1 cellular context compared by ENCODE assay signal in genomic region chr19:45667620-45668341, GRCh38.
TF ChIP-seq lines count a peak whose summit lies in the region.

TSS of gene GIPR (plus strand) at chr19:45668221. CDS start at chr19:45669521, 1,300 bp downstream.

TF ChIP-seq in GM12878, 131 proteins besides CTCF, POLR2A, EP300 and RAD21 (continued from another document):
- peak; percentile 45 to 46; a peak in 2 of 4 replicates for TF ChIP-seq IKZF2 (IDR thresholded peaks at IDR 0.05)
- TF ChIP-seq PAX5 (IDR thresholded peaks at IDR 0.05; ENCODE audit: borderline replicate concordance, low read depth, low read length): peak; percentile 17; the same call in 1 of the 2 replicates
- TF ChIP-seq BCL3 (IDR thresholded peaks at IDR 0.05; ENCODE audit: borderline replicate concordance, insufficient read depth, low read depth, low read length, poor library complexity, severe bottlenecking): peak; percentile 99
- TF ChIP-seq PKNOX1 (IDR thresholded peaks at IDR 0.05): peak; percentile 84
- 0 out of 2 replicates have a peak, but pooled peaks have one; percentile 4 for TF ChIP-seq TAF1 (IDR thresholded peaks at IDR 0.05; ENCODE audit: borderline replicate concordance, low read depth, low read length)
- TF ChIP-seq USF1 (IDR thresholded peaks at IDR 0.05; ENCODE audit: borderline replicate concordance, extremely low read length, insufficient read depth, low read depth, low read length): no peak
- TF ChIP-seq IKZF1 (conservative IDR thresholded peaks at IDR 0.05): no peak
- TF ChIP-seq NKRF (conservative IDR thresholded peaks at IDR 0.05): peak; percentile 7; the same call in 1 of the 2 replicates
- TF ChIP-seq JUND (IDR thresholded peaks at IDR 0.05; ENCODE audit: low read depth, low read length): no peak
- TF ChIP-seq RELB (IDR thresholded peaks at IDR 0.05; ENCODE audit: low read depth): no peak
- TF ChIP-seq TCF3 (IDR thresholded peaks at IDR 0.05; ENCODE audit: borderline replicate concordance, insufficient read depth, low read depth, low read length): peak; percentile 63; the same call in 1 of the 2 replicates
- peak; percentile 53; the same call in 1 of the 2 replicates for TF ChIP-seq POLR2AphosphoS5 (IDR thresholded peaks at IDR 0.05; ENCODE audit: low read length)
- no peak for TF ChIP-seq SMC3 (IDR thresholded peaks at IDR 0.05; ENCODE audit: borderline replicate concordance, low read length)
- TF ChIP-seq POU2F2 (IDR thresholded peaks at IDR 0.05; ENCODE audit: borderline replicate concordance, low read depth, low read length): no peak
- TF ChIP-seq SMARCA5 (IDR thresholded peaks at IDR 0.05): peak; percentile 18; the same call in 1 of the 2 replicates
- TF ChIP-seq ESRRA (IDR thresholded peaks at IDR 0.05; ENCODE audit: low read length): peak; percentile 39; the same call in 1 of the 2 replicates
- TF ChIP-seq JUNB (IDR thresholded peaks at IDR 0.05): no peak
- 0 out of 3 replicates have a peak, but pooled peaks of 1 of the 2 experiments have one; percentile 12 for TF ChIP-seq EGR1 (IDR thresholded peaks at IDR 0.05; ENCODE audit: borderline replicate concordance in 1 of 2, low read depth in 2 of 2, low read length in 2 of 2)
- 0 out of 2 replicates have a peak, but pooled peaks have one; percentile 14 for TF ChIP-seq NBN (IDR thresholded peaks at IDR 0.05)
- TF ChIP-seq ZNF687 (IDR thresholded peaks at IDR 0.05): peak; percentile 29; the same call in 1 of the 2 replicates
- TF ChIP-seq CBFB (IDR thresholded peaks at IDR 0.05; ENCODE audit: low read depth): 0 out of 2 replicates have a peak, but pooled peaks have one; percentile 8
